8 cellular contexts compared by ENCODE assay signal in the genomic region with DNA sequence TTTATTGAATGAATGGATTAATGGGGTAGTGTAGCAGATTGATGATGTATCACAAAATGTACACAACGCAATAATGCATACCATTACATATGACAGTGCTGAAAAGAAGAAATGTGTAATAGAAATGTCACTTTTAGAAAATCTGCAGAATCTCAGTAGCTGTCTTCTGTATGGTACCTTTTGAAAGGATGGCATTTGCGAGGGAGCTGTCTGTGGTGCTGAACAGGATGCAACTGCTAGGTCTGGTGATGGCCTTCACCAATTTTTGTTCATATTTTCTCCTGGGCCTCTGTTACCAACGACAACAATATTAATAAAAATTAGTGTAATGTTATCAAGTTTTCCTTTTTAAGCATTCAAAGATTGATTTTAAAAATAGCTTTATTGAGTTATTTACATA. TPM values are rescaled to one million over a fixed set of nuclear protein-coding genes. Genes with fewer than 3 reads are reported as not detected.
DNase-seq lines count a peak whose midpoint lies in the region; ATAC-seq and TF ChIP-seq lines count a peak whose summit lies in the region.

No MANE protein-coding gene starts in this region.

- H3K4me3 Mint-ChIP-seq in effector memory CD8-positive, alpha-beta T cell, result no peak overlapping the region

- DNase-seq in AG10803 (ENCODE audit: low read depth) (peak; percentile 43), HS-5 (ENCODE audit: low read depth) (peak; percentile 24), sciatic nerve (ENCODE audit: low spot score) (peak; percentile 65), esophagus squamous epithelium (lab: John Stamatoyannopoulos, UW) (no peak)
- DNase-seq in activated CD4-positive, CD25-positive, alpha-beta regulatory T cell treated with anti-CD3 and anti-CD28 coated beads, Interleukin-2, amount 50 U/mL, for 72 hours, result peak; percentile 36
- DNase-seq in effector memory CD8-positive, alpha-beta T cell, result peak; percentile 26 to 39 (median 34)

- H3K27me3 ChIP-seq in esophagus squamous epithelium, result no peaks in the 10 kb centered on the region

- H3K27ac Mint-ChIP-seq in effector memory CD8-positive, alpha-beta T cell, result no peak overlapping the region

- intact Hi-C loops in sciatic nerve (cut with DNase I), result no loop called here
- intact Hi-C loops in esophagus squamous epithelium (cut with DNase I), result no loop called here

- no peaks in the 10 kb centered on the region for H3K36me3 Mint-ChIP-seq in effector memory CD8-positive, alpha-beta T cell (ENCODE audit: insufficient read depth)

- no peak for TF ChIP-seq POLR2A in esophagus squamous epithelium (IDR thresholded peaks at IDR 0.05)

- H3K9me3 ChIP-seq in esophagus squamous epithelium, result no peaks in the 10 kb centered on the region

- peaks cover 0 to 9% of the 10 kb centered on the region in 2 donors for H3K27me3 Mint-ChIP-seq in effector memory CD8-positive, alpha-beta T cell

- H3K9me3 Mint-ChIP-seq in effector memory CD8-positive, alpha-beta T cell, result no peaks in the 10 kb centered on the region

- H3K4me1 Mint-ChIP-seq in effector memory CD8-positive, alpha-beta T cell (ENCODE audit: low read depth in 2 of 2), result no peaks in the 10 kb centered on the region

- TF ChIP-seq CTCF in AG10803 (conservative IDR thresholded peaks at IDR 0.05; ENCODE audit: low read length), result no peak
- no peak for TF ChIP-seq CTCF in esophagus squamous epithelium (IDR thresholded peaks at IDR 0.05)

- H3K4me3 ChIP-seq in AG10803 (ENCODE audit: low read length) (no peak overlapping the region), esophagus squamous epithelium (no peak overlapping the region)

- H3K36me3 ChIP-seq in esophagus squamous epithelium, result no peaks in the 10 kb centered on the region

- 7 to 8% methylated on average over 3 of the region's 3 CpGs for WGBS in esophagus squamous epithelium, 2 donors

- H3K4me1 ChIP-seq in esophagus squamous epithelium, result no peaks in the 10 kb centered on the region

- ATAC-seq in effector memory CD8-positive, alpha-beta T cell (replicated peaks), result peak; percentile 51
- no peak for ATAC-seq in sciatic nerve
- ATAC-seq in HG03196 (IDR thresholded peaks at IDR 0.05; ENCODE audit: unreplicated experiment), result no peak
- no peak for ATAC-seq in GM19452 (IDR thresholded peaks at IDR 0.05; ENCODE audit: unreplicated experiment)

- no peak overlapping the region for H3K27ac ChIP-seq in esophagus squamous epithelium

RNA-seq across cellular contexts. Expression of gene OTULIN, which starts 36.2 kb away (rescaled TPM):
- 34.5 TPM for total RNA-seq in sciatic nerve
- 10 to 100 TPM; 23.9 to 38.6 (median 34.5) TPM for total RNA-seq in esophagus squamous epithelium

RNA-seq across cellular contexts. Expression of gene OTULINL, which starts 46.8 kb away (rescaled TPM):
- total RNA-seq in sciatic nerve (15.6 TPM), esophagus squamous epithelium (10 to 100 TPM in 1 of 4 donors, 1 to 10 TPM in 2, under 1 TPM in 1; 0.79 to 17.1 (median 4.5) TPM)
